Comparison of ENCODE assay signal across 11 cellular contexts in the genomic region with DNA sequence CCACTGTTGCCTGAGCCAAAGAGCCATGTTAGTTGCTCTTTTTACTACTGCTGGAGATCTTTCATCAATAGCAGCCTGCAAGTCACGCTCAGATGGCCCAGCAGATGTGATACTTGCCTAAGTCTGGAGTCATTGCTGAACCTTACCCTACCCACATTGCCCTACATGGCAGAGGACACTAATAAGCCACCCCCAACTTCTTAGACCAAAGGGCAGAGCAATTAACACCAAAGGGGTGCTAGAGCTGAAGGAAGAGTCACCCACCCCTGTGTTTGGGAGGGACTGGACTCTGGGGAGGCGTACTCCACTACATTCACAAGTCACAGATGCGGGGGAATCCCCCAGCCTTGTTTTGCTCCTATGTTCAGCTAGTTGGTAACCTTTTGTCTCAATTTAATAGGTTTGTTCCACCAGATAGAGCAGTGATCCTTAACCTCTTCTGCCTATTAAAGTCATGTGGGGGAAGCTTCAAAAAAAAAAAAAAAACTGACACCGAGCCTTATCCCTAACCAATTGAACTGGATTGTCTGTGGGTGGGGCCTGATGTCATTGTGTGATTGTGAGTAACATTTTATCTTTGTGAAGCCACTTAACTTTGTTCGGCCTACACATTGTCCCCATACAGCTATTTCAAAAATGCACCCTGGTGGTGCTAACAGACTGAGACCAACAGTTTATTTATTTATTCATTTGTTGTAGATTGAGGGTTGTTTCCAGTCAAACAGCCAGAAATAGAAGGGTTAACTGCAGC. TPM values are rescaled to one million over a fixed set of nuclear protein-coding genes. Genes with fewer than 3 reads are reported as not detected.
A peak's percentile ranks its signal among the peaks of the same experiment; 100 is the strongest.
DNase-seq lines count a peak whose midpoint lies in the region; ATAC-seq and TF ChIP-seq lines count a peak whose summit lies in the region.
"Had no signal": no experiment of that assay in that cellular context is flagged by ENCODE, and none has a peak within 500 bp of the region (broad histone marks: within the 10 kb centered on the region; RNA-seq: fewer than 3 reads in every experiment).

No MANE protein-coding gene starts in this region.

- no peaks in the 10 kb centered on the region for H3K27me3 ChIP-seq in stomach

- H3K4me3 ChIP-seq in stomach = no peak overlapping the region
- H3K4me3 ChIP-seq: A549 had no signal

- H3K36me3 ChIP-seq in stomach = no peaks in the 10 kb centered on the region

- peaks cover 13% of the 10 kb centered on the region for H3K4me1 Mint-ChIP-seq in activated T-helper 17 cell treated with anti-CD3 and anti-CD28 coated beads, Interleukin-2, amount 50 U/mL, for 72 hours

- peaks cover 7 to 29% (median 17%) of the 10 kb centered on the region in 4 donors for H3K4me1 ChIP-seq in stomach

- ATAC-seq in HG02981 (IDR thresholded peaks at IDR 0.05; ENCODE audit: unreplicated experiment) = peak; percentile 53
- ATAC-seq in activated T-helper 17 cell treated with anti-CD3 and anti-CD28 coated beads, Interleukin-2, amount 50 U/mL, for 72 hours (replicated peaks) = peak; percentile 56
- ATAC-seq: A549 had no signal

- DNase-seq in NCI-H2196 (lab: John Stamatoyannopoulos, UW; ENCODE audit: unreplicated experiment) (peak; percentile 60), NCI-H2196 treated with DMSO at 0.1 percent for 48 hours (lab: John Stamatoyannopoulos, UW; ENCODE audit: unreplicated experiment) (no peak), stomach (no peak), dermis blood vessel endothelial cell (no peak), ecto neural progenitor cell (ENCODE audit: low spot score) (no peak), AG08396 (ENCODE audit: low spot score) (no peak)
- DNase-seq: naive thymus-derived CD8-positive, alpha-beta T cell had no signal

- peak overlapping the region; percentile 31 for H3K4me3 Mint-ChIP-seq in activated T-helper 17 cell treated with anti-CD3 and anti-CD28 coated beads, Interleukin-2, amount 50 U/mL, for 72 hours
- H3K4me3 Mint-ChIP-seq: activated T-helper 1 cell treated with anti-CD3 and anti-CD28 coated beads, Interleukin-12 subunit alpha, Interleukin-12 subunit beta, Interleukin-2, Interleukin-4 antibody, amounts not matched to agents 30 ng/mL and 10 ng/mL and 1 ng/mL, durations not matched to agents 14 hours and 24 hours and 36 hours had no signal

- TF ChIP-seq EP300 in stomach (IDR thresholded peaks at IDR 0.05) = no peak

- TF ChIP-seq POLR2A in stomach (IDR thresholded peaks at IDR 0.05) = no peak

- 76 to 95% (median 90%) methylated on average over 5 of the region's 5 CpGs for whole genome bisulfite sequencing in stomach, 5 donors

- intact Hi-C loops in stomach (cut with DNase I; ENCODE audit: low total_unique reads) = loop anchor here (10.0 kb wide), 1 partner anchor 553 kb away; no protein-coding TSS in a partner anchor

- H3K9me3 ChIP-seq in stomach = no peaks in the 10 kb centered on the region
- H3K9me3 ChIP-seq: A549 had no signal

- H3K36me3 Mint-ChIP-seq in activated T-helper 17 cell treated with anti-CD3 and anti-CD28 coated beads, Interleukin-2, amount 50 U/mL, for 72 hours (ENCODE audit: low read depth) = no peaks in the 10 kb centered on the region
- H3K36me3 Mint-ChIP-seq: naive thymus-derived CD8-positive, alpha-beta T cell had no signal

- no peaks in the 10 kb centered on the region for H3K9me3 Mint-ChIP-seq in activated T-helper 17 cell treated with anti-CD3 and anti-CD28 coated beads, Interleukin-2, amount 50 U/mL, for 72 hours
- H3K9me3 Mint-ChIP-seq: activated T-helper 1 cell treated with anti-CD3 and anti-CD28 coated beads, Interleukin-12 subunit alpha, Interleukin-12 subunit beta, Interleukin-2, Interleukin-4 antibody, amounts not matched to agents 30 ng/mL and 10 ng/mL and 1 ng/mL, durations not matched to agents 14 hours and 24 hours and 36 hours; naive thymus-derived CD8-positive, alpha-beta T cell had no signal

- no peak for TF ChIP-seq CTCF in stomach (IDR thresholded peaks at IDR 0.05)

- peaks cover 8% of the 10 kb centered on the region for H3K27me3 Mint-ChIP-seq in activated T-helper 17 cell treated with anti-CD3 and anti-CD28 coated beads, Interleukin-2, amount 50 U/mL, for 72 hours

- H3K27ac ChIP-seq in stomach = peak overlapping the region in 3 of 5 donors; percentile 13 to 47 (median 35)

- H3K27ac Mint-ChIP-seq in activated T-helper 17 cell treated with anti-CD3 and anti-CD28 coated beads, Interleukin-2, amount 50 U/mL, for 72 hours = peak overlapping the region; percentile 36
- H3K27ac Mint-ChIP-seq: activated T-helper 1 cell treated with anti-CD3 and anti-CD28 coated beads, Interleukin-12 subunit alpha, Interleukin-12 subunit beta, Interleukin-2, Interleukin-4 antibody, amounts not matched to agents 30 ng/mL and 10 ng/mL and 1 ng/mL, durations not matched to agents 14 hours and 24 hours and 36 hours had no signal

RNA-seq across cellular contexts. Expression of gene ADM, which starts 13.1 kb away (rescaled TPM):
- total RNA-seq in activated T-helper 17 cell treated with anti-CD3 and anti-CD28 coated beads, Interleukin-2, amount 50 U/mL, for 72 hours = 100 to 1,000 TPM in 1 of 2 donors, 10 to 100 TPM in 1; 11.7 to 100 TPM
- total RNA-seq in stomach (100 to 1,000 TPM in 1 of 5 donors, 10 to 100 TPM in 4; 33.9 to 144 (median 57.4) TPM), dermis blood vessel endothelial cell (308 and 569 TPM in 2 replicates)
- polyA plus RNA-seq in stomach = 10 to 100 TPM; 14.3 to 21.5 (median 19.7) TPM

RNA-seq across cellular contexts. Expression of gene SBF2, which starts 23.9 kb away (rescaled TPM):
- 10 to 100 TPM; 33.3 to 42.5 TPM for total RNA-seq in activated T-helper 17 cell treated with anti-CD3 and anti-CD28 coated beads, Interleukin-2, amount 50 U/mL, for 72 hours
- 100 to 1,000 TPM in 2 of 5 donors, 10 to 100 TPM in 3; 24.0 to 260 (median 64.8) TPM for total RNA-seq in stomach
- polyA plus RNA-seq in stomach = 10 to 100 TPM in 2 of 3 donors, 1 to 10 TPM in 1; 8.6 to 13.3 (median 12.5) TPM
- total RNA-seq in dermis blood vessel endothelial cell = 49.9 and 57.9 TPM in 2 replicates
